ENCODE assay signal across 27 cellular contexts in the genomic region with DNA sequence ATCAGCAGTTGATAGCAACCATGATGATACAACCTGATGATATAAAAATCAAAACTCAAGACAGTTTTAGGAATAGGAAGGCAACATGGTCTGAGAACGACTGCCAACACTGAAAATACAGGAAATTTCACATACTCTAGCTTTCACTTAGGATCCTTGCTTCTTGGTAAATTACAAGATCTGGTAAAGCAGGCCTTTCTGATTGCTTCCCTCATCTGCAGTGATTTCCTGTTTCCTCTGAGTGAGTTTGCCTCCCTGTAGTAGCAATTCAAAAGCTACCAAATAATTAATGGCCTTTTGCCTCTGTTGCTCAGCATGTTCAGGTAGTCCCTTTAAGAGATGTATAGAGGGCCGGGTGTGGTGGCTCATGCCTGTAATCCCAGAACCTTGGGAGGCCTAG. TPM values are rescaled to one million over a fixed set of nuclear protein-coding genes. Genes with fewer than 3 reads are reported as not detected.
DNase-seq lines count a peak whose midpoint lies in the region; ATAC-seq and TF ChIP-seq lines count a peak whose summit lies in the region.
"Had no signal": no experiment of that assay in that cellular context is flagged by ENCODE, and none has a peak within 500 bp of the region (broad histone marks: within the 10 kb centered on the region; RNA-seq: fewer than 3 reads in every experiment).

No MANE protein-coding gene starts in this region.

- H4K20me1 ChIP-seq in hepatocyte (ENCODE audit: insufficient read depth, poor library complexity, severe bottlenecking): no peaks in the 10 kb centered on the region

- H3K36me3 ChIP-seq in lower lobe of right lung: no peaks in the 10 kb centered on the region
- no peaks in the 10 kb centered on the region for H3K36me3 ChIP-seq in skeletal muscle tissue (ENCODE audit: control insufficient read depth in 3 of 3, insufficient read depth in 3 of 3, low read length in 3 of 3)
- no peaks in the 10 kb centered on the region for H3K36me3 ChIP-seq in hepatocyte (replicated peaks; ENCODE audit: insufficient read depth, low read depth)
- H3K36me3 ChIP-seq: cardiac muscle cell, neural progenitor cell, prostate gland, WERI-Rb-1 had no signal

- H2AFZ ChIP-seq in hepatocyte: no peak overlapping the region
- H2AFZ ChIP-seq: neural progenitor cell had no signal

- H3K4me3 Mint-ChIP-seq in activated CD4-positive, alpha-beta T cell treated with anti-CD3 and anti-CD28 coated beads, Interleukin-2, amount 10 ng/mL, durations not matched to agents 24 days and 14 days: peak overlapping the region; percentile 55
- H3K4me3 Mint-ChIP-seq in T-helper 17 cell: peak overlapping the region; percentile 73
- H3K4me3 Mint-ChIP-seq: activated T-cell treated with anti-CD3 and anti-CD28 coated beads, Interleukin-2, amount 50 U/mL, for 4 hours; CD8-positive, alpha-beta T cell; neural progenitor cell had no signal

- 97% methylated on average over 2 of the region's 2 CpGs for WGBS in hepatocyte (ENCODE audit: low lambda C conversion rate, missing lambda C conversion rate)

- no peak for ATAC-seq in T-helper 17 cell
- no peak for ATAC-seq in lower lobe of right lung
- no peak for ATAC-seq in GM19395 (IDR thresholded peaks at IDR 0.05; ENCODE audit: unreplicated experiment)
- ATAC-seq: activated T-cell treated with anti-CD3 and anti-CD28 coated beads, Interleukin-2, amount 50 U/mL, for 4 hours; CD8-positive, alpha-beta T cell; stimulated activated naive CD8-positive, alpha-beta T cell treated with anti-CD3 and anti-CD28 coated beads, Interleukin-15, Interleukin-2, amounts not matched to agents 100 U/mL and 50 U/mL, for 24 hours had no signal

- H3K27ac Mint-ChIP-seq in activated CD4-positive, alpha-beta T cell treated with anti-CD3 and anti-CD28 coated beads, Interleukin-2, amount 10 ng/mL, durations not matched to agents 24 days and 14 days: peak overlapping the region; percentile 66
- H3K27ac Mint-ChIP-seq in T-helper 17 cell: peak overlapping the region; percentile 5
- H3K27ac Mint-ChIP-seq: CD8-positive, alpha-beta T cell; mesothelial cell of epicardium; neural progenitor cell had no signal

- H3K4me1 ChIP-seq in lower lobe of right lung: peaks cover 19% of the 10 kb centered on the region
- peaks cover 0 to 12% (median 8%) of the 10 kb centered on the region in 3 donors for H3K4me1 ChIP-seq in skeletal muscle tissue (ENCODE audit: control insufficient read depth in 3 of 3, insufficient read depth in 3 of 3, low read length in 3 of 3)
- no peaks in the 10 kb centered on the region for H3K4me1 ChIP-seq in hepatocyte (ENCODE audit: insufficient read depth)
- H3K4me1 ChIP-seq: neural progenitor cell, prostate gland had no signal

- no peak for DNase-seq in activated CD4-positive, alpha-beta T cell treated with anti-CD3 and anti-CD28 coated beads, Interleukin-2, amount 10 ng/mL, durations not matched to agents 24 days and 14 days
- no peak for DNase-seq in activated CD4-positive, alpha-beta T cell treated with anti-CD3 and anti-CD28 coated beads for 1 hour
- no peak for DNase-seq in T-helper 17 cell
- no peak for DNase-seq in lower lobe of right lung
- no peak for DNase-seq in EL
- no peak for DNase-seq in hepatocyte (ENCODE audit: low spot score)
- DNase-seq: 8988T; activated CD4-positive, alpha-beta T cell treated with anti-CD3 and anti-CD28 coated beads, Interleukin-2, amount 50 U/mL, for 1 hour; activated naive CD4-positive, alpha-beta T cell; activated T-cell treated with anti-CD3 and anti-CD28 coated beads, Interleukin-2, amount 50 U/mL, for 4 hours; aorta; CD8-positive, alpha-beta T cell; DMS 273 treated with DMSO at 0.1 percent for 48 hours; hypothalamus; NCI-H1436; NCI-H345; NCI-H748 treated with DMSO at 0.1 percent for 48 hours; stimulated activated naive CD8-positive, alpha-beta T cell treated with anti-CD3 and anti-CD28 coated beads, Interleukin-15, Interleukin-2, amounts not matched to agents 100 U/mL and 50 U/mL, for 24 hours; WERI-Rb-1 had no signal

- H3K36me3 Mint-ChIP-seq in activated CD4-positive, alpha-beta T cell treated with anti-CD3 and anti-CD28 coated beads, Interleukin-2, amount 10 ng/mL, durations not matched to agents 24 days and 14 days (ENCODE audit: low read depth): peaks cover 2% of the 10 kb centered on the region
- peaks cover 7% of the 10 kb centered on the region for H3K36me3 Mint-ChIP-seq in T-helper 17 cell (ENCODE audit: low read depth)
- H3K36me3 Mint-ChIP-seq: CD8-positive, alpha-beta T cell; mesothelial cell of epicardium; neural progenitor cell had no signal

- peaks cover 3% of the 10 kb centered on the region for H3K79me2 ChIP-seq in hepatocyte

- H3K9me3 ChIP-seq in T-helper 17 cell (ENCODE audit: control insufficient read depth, low read length, poor library complexity, severe bottlenecking): no peaks in the 10 kb centered on the region
- no peaks in the 10 kb centered on the region for H3K9me3 ChIP-seq in lower lobe of right lung
- no peaks in the 10 kb centered on the region for H3K9me3 ChIP-seq in skeletal muscle tissue (ENCODE audit: control insufficient read depth in 3 of 3, low read length in 3 of 3)
- no peaks in the 10 kb centered on the region for H3K9me3 ChIP-seq in hepatocyte (ENCODE audit: low read depth)
- H3K9me3 ChIP-seq: prostate gland had no signal

- H3K27me3 ChIP-seq in lower lobe of right lung (ENCODE audit: low read depth) (no peaks in the 10 kb centered on the region), skeletal muscle tissue (ENCODE audit: control insufficient read depth in 3 of 3, insufficient read depth in 3 of 3, low read length in 3 of 3) (peaks cover 9 to 13% (median 11%) of the 10 kb centered on the region in 3 donors), hepatocyte (peaks cover 10% of the 10 kb centered on the region)

- H3K9ac ChIP-seq in skeletal muscle tissue (ENCODE audit: low read depth in 1 of 3, low read length in 3 of 3): no peak overlapping the region
- H3K9ac ChIP-seq: neural progenitor cell had no signal

- H3K27me3 Mint-ChIP-seq in activated CD4-positive, alpha-beta T cell treated with anti-CD3 and anti-CD28 coated beads, Interleukin-2, amount 10 ng/mL, durations not matched to agents 24 days and 14 days: peaks cover 55% of the 10 kb centered on the region
- H3K27me3 Mint-ChIP-seq in T-helper 17 cell: peaks cover 64% of the 10 kb centered on the region

- TF ChIP-seq CTCF in lower lobe of right lung (IDR thresholded peaks at IDR 0.05): no peak
- TF ChIP-seq CTCF in hepatocyte (IDR thresholded peaks at IDR 0.05; ENCODE audit: poor library complexity): no peak

- H3K4me1 Mint-ChIP-seq in activated CD4-positive, alpha-beta T cell treated with anti-CD3 and anti-CD28 coated beads, Interleukin-2, amount 10 ng/mL, durations not matched to agents 24 days and 14 days: peaks cover 11% of the 10 kb centered on the region
- peaks cover 7% of the 10 kb centered on the region for H3K4me1 Mint-ChIP-seq in T-helper 17 cell
- H3K4me1 Mint-ChIP-seq: mesothelial cell of epicardium, neural progenitor cell had no signal

- intact Hi-C loops in activated CD4-positive, alpha-beta T cell treated with anti-CD3 and anti-CD28 coated beads, Interleukin-2, amount 10 ng/mL, durations not matched to agents 24 days and 14 days (cut with micrococcal nuclease): no loop called here
- intact Hi-C loops in lower lobe of right lung (cut with DNase I): no loop called here

- peak overlapping the region; percentile 95 for H3K27ac ChIP-seq in lower lobe of right lung
- peak overlapping the region; percentile 23 for H3K27ac ChIP-seq in skeletal muscle tissue (ENCODE audit: low read depth, low read length)
- no peak overlapping the region for H3K27ac ChIP-seq in hepatocyte
- H3K27ac ChIP-seq: cardiac muscle cell, neural progenitor cell, prostate gland, WERI-Rb-1 had no signal

- H3K9me2 ChIP-seq in hepatocyte (replicated peaks; ENCODE audit: insufficient read depth): no peaks in the 10 kb centered on the region

- H3K4me2 ChIP-seq in hepatocyte: no peak overlapping the region
- H3K4me2 ChIP-seq: neural progenitor cell had no signal

- H3K9me3 Mint-ChIP-seq in activated CD4-positive, alpha-beta T cell treated with anti-CD3 and anti-CD28 coated beads, Interleukin-2, amount 10 ng/mL, durations not matched to agents 24 days and 14 days: peaks cover 19% of the 10 kb centered on the region

- H3K4me3 ChIP-seq in lower lobe of right lung (no peak overlapping the region), skeletal muscle tissue (ENCODE audit: low read length in 3 of 3) (no peak overlapping the region), hepatocyte (no peak overlapping the region)
- H3K4me3 ChIP-seq: cardiac muscle cell, coronary artery, neural progenitor cell, prostate gland had no signal

RNA-seq across cellular contexts. Expression of a gene that starts 2.0 kb away (rescaled TPM):
- 1.3 and 1.8 TPM in 2 replicates for total RNA-seq in activated CD4-positive, alpha-beta T cell treated with anti-CD3 and anti-CD28 coated beads, Interleukin-2, amount 10 ng/mL, durations not matched to agents 24 days and 14 days
- total RNA-seq in T-helper 17 cell (1 to 10 TPM; 1.5 to 2.4 TPM), lower lobe of right lung (50.7 TPM), skeletal muscle tissue (11.0 TPM), hepatocyte (7.5 and 8.6 TPM in 2 replicates)
- 1.2 and 1.8 TPM in 2 replicates for polyA plus RNA-seq in hepatocyte
- total RNA-seq: SK-MEL-5 had no signal

RNA-seq across cellular contexts. Expression of a gene that starts 17.2 kb away (rescaled TPM):
- 58.0 and 60.9 TPM in 2 replicates for total RNA-seq in activated CD4-positive, alpha-beta T cell treated with anti-CD3 and anti-CD28 coated beads, Interleukin-2, amount 10 ng/mL, durations not matched to agents 24 days and 14 days
- total RNA-seq in T-helper 17 cell: 10 to 100 TPM; 44.4 to 47.5 TPM
- 174 TPM for total RNA-seq in lower lobe of right lung
- total RNA-seq in skeletal muscle tissue: 28.7 TPM
- total RNA-seq in hepatocyte: 154 and 156 TPM in 2 replicates
- 180 and 212 TPM in 2 replicates for polyA plus RNA-seq in hepatocyte

RNA-seq across cellular contexts. Expression of a gene that starts 56.5 kb away (rescaled TPM):
- total RNA-seq in activated CD4-positive, alpha-beta T cell treated with anti-CD3 and anti-CD28 coated beads, Interleukin-2, amount 10 ng/mL, durations not matched to agents 24 days and 14 days: 33.5 and 35.2 TPM in 2 replicates
- total RNA-seq in T-helper 17 cell (10 to 100 TPM; 20.7 to 24.0 TPM), lower lobe of right lung (19.3 TPM), skeletal muscle tissue (2.6 TPM), hepatocyte (17.4 and 20.3 TPM in 2 replicates)
- polyA plus RNA-seq in hepatocyte: 41.1 and 41.4 TPM in 2 replicates
